2 cellular contexts compared by ENCODE assay signal in genomic region chr2:65443509-65444200, GRCh38.
TF ChIP-seq lines count a peak whose summit lies in the region.

No MANE protein-coding gene starts in this region.

TF ChIP-seq in GM23338, 12 proteins besides CTCF, POLR2A, EP300 and RAD21:
- TF ChIP-seq ZNF462 (CRISPR knock-in tag; IDR thresholded peaks at IDR 0.05) (no peak), EZH2phosphoT487 (IDR thresholded peaks at IDR 0.05; ENCODE audit: unreplicated experiment) (no peak), CREB1 (CRISPR knock-in tag; IDR thresholded peaks at IDR 0.05; ENCODE audit: low read depth) (no peak), ZNF331 (CRISPR knock-in tag; IDR thresholded peaks at IDR 0.05; ENCODE audit: low read depth) (no peak), REST (IDR thresholded peaks at IDR 0.05; ENCODE audit: unreplicated experiment) (no peak), JUNB (IDR thresholded peaks at IDR 0.05; ENCODE audit: unreplicated experiment) (no peak), NANOG (IDR thresholded peaks at IDR 0.05; ENCODE audit: borderline replicate concordance) (no peak), EZH2 (IDR thresholded peaks at IDR 0.05; ENCODE audit: low read depth, unreplicated experiment) (no peak), POLR2AphosphoS5 (IDR thresholded peaks at IDR 0.05; ENCODE audit: low read depth) (no peak), ETS1 (IDR thresholded peaks at IDR 0.05) (no peak), STAT1 (IDR thresholded peaks at IDR 0.05; ENCODE audit: unreplicated experiment) (no peak)
TF ChIP-seq in GM23338: peak in this region for 0.

TF ChIP-seq in WTC11, 78 proteins besides CTCF, POLR2A, EP300 and RAD21:
- TF ChIP-seq, protein P1, sequence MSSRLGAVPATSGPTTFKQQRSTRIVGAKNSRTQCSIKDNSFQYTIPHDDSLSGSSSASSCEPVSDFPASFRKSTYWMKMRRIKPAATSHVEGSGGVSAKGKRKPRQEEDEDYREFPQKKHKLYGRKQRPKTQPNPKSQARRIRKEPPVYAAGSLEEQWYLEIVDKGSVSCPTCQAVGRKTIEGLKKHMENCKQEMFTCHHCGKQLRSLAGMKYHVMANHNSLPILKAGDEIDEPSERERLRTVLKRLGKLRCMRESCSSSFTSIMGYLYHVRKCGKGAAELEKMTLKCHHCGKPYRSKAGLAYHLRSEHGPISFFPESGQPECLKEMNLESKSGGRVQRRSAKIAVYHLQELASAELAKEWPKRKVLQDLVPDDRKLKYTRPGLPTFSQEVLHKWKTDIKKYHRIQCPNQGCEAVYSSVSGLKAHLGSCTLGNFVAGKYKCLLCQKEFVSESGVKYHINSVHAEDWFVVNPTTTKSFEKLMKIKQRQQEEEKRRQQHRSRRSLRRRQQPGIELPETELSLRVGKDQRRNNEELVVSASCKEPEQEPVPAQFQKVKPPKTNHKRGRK (CRISPR knock-in tag; IDR thresholded peaks at IDR 0.05; ENCODE audit: borderline replicate concordance) = no peak
- no peak for TF ChIP-seq ZNF671 (CRISPR knock-in tag; IDR thresholded peaks at IDR 0.05)
- no peak for TF ChIP-seq NFE2L1 (CRISPR knock-in tag; IDR thresholded peaks at IDR 0.05)
